13 cellular contexts compared by ENCODE assay signal in genomic region chr20:3696200-3696599, GRCh38. TPM values are rescaled to one million over a fixed set of nuclear protein-coding genes. Genes with fewer than 3 reads are reported as not detected.
A peak's percentile ranks its signal among the peaks of the same experiment; 100 is the strongest.
DNase-seq lines count a peak whose midpoint lies in the region; ATAC-seq and TF ChIP-seq lines count a peak whose summit lies in the region.
"Had no signal": no experiment of that assay in that cellular context is flagged by ENCODE, and none has a peak within 500 bp of the region (broad histone marks: within the 10 kb centered on the region; RNA-seq: fewer than 3 reads in every experiment).

No MANE protein-coding gene starts in this region.

- no peak overlapping the region for H3K27ac Mint-ChIP-seq in glutamatergic neuron (ENCODE audit: unreplicated experiment)
- no peak overlapping the region for H3K27ac Mint-ChIP-seq in activated T-cell treated with anti-CD3 and anti-CD28 coated beads, Interleukin-2, amount 50 U/mL, for 72 hours
- H3K27ac Mint-ChIP-seq: memory B cell had no signal

- TF ChIP-seq CTCF in AG04449 (IDR thresholded peaks at IDR 0.05; ENCODE audit: insufficient read depth, low read length, missing control alignments) (peak; percentile 24), GM12874 (IDR thresholded peaks at IDR 0.05; ENCODE audit: insufficient read depth, low read depth, low read length) (peak; percentile 46; the same call in 1 of the 2 replicates), RWPE2 (IDR thresholded peaks at IDR 0.05; ENCODE audit: poor library complexity, severe bottlenecking) (peak; percentile 23), glutamatergic neuron (IDR thresholded peaks at IDR 0.05; ENCODE audit: partially characterized antibody, unreplicated experiment) (peak; percentile 72)

- no peaks in the 10 kb centered on the region for H3K4me1 Mint-ChIP-seq in glutamatergic neuron (ENCODE audit: low read depth, unreplicated experiment)
- no peaks in the 10 kb centered on the region for H3K4me1 Mint-ChIP-seq in activated T-cell treated with anti-CD3 and anti-CD28 coated beads, Interleukin-2, amount 50 U/mL, for 72 hours (ENCODE audit: low read depth)
- H3K4me1 Mint-ChIP-seq: memory B cell had no signal

- no peaks in the 10 kb centered on the region for H3K9me3 ChIP-seq in RWPE2 (ENCODE audit: severe bottlenecking)
- H3K9me3 ChIP-seq: esophagus squamous epithelium had no signal

- H3K4me3 ChIP-seq in AG04449 (ENCODE audit: low read depth, low read length) (no peak overlapping the region), RWPE2 (ENCODE audit: severe bottlenecking) (no peak overlapping the region)
- H3K4me3 ChIP-seq: esophagus squamous epithelium had no signal

- no peaks in the 10 kb centered on the region for H3K36me3 ChIP-seq in RWPE2 (ENCODE audit: low read depth)
- H3K36me3 ChIP-seq: esophagus squamous epithelium had no signal

- no peaks in the 10 kb centered on the region for H3K36me3 Mint-ChIP-seq in glutamatergic neuron (ENCODE audit: unreplicated experiment)
- H3K36me3 Mint-ChIP-seq in activated T-cell treated with anti-CD3 and anti-CD28 coated beads, Interleukin-2, amount 50 U/mL, for 72 hours (ENCODE audit: insufficient read depth in 2 of 2), result no peaks in the 10 kb centered on the region
- H3K36me3 Mint-ChIP-seq: memory B cell had no signal

- H3K27me3 ChIP-seq in RWPE2 (ENCODE audit: insufficient read depth, poor library complexity, severe bottlenecking), result no peaks in the 10 kb centered on the region
- H3K27me3 ChIP-seq: esophagus squamous epithelium had no signal

- no peak for DNase-seq in AG04449 (ENCODE audit: low read depth, low spot score)
- DNase-seq in RWPE2 (ENCODE audit: low spot score), result no peak
- DNase-seq in glutamatergic neuron, result no peak
- DNase-seq in HEK293T (ENCODE audit: extremely low spot score), result no peak
- no peak for DNase-seq in activated T-cell treated with anti-CD3 and anti-CD28 coated beads, Interleukin-2, amount 50 U/mL, for 72 hours
- DNase-seq in NOMO-1 treated with DMSO at 0.1 percent for 48 hours (lab: John Stamatoyannopoulos, UW; ENCODE audit: unreplicated experiment), result no peak
- DNase-seq in anterior cingulate cortex (lab: John Stamatoyannopoulos, UW), result no peak
- DNase-seq: esophagus squamous epithelium, NCI-H1694 had no signal

- no peaks in the 10 kb centered on the region for H3K27me3 Mint-ChIP-seq in glutamatergic neuron (ENCODE audit: unreplicated experiment)
- no peaks in the 10 kb centered on the region for H3K27me3 Mint-ChIP-seq in activated T-cell treated with anti-CD3 and anti-CD28 coated beads, Interleukin-2, amount 50 U/mL, for 72 hours (ENCODE audit: low read depth)

- CTCF ChIA-PET in AG04449 (lab: Yijun Ruan, JAX), result interaction anchor here (27.2 to 43.4 kb wide), 2 partner anchors 9 to 12 kb away, joined by 1151 read pairs; partner anchors contain the start of genes ADAM33 and SIGLEC1
- CTCF ChIA-PET in HEK293T (lab: Yijun Ruan, JAX), result interaction anchor here (1.9 kb wide), 1 partner anchor 14 kb away, joined by 7 read pairs; no protein-coding TSS in a partner anchor

- no peaks in the 10 kb centered on the region for H3K4me1 ChIP-seq in RWPE2 (ENCODE audit: insufficient read depth, poor library complexity, severe bottlenecking)
- H3K4me1 ChIP-seq: esophagus squamous epithelium had no signal

- ATAC-seq in RWPE2 (ENCODE audit: low read depth), result no peak
- no peak for ATAC-seq in activated T-cell treated with anti-CD3 and anti-CD28 coated beads, Interleukin-2, amount 50 U/mL, for 72 hours (replicated peaks in 1 of 2)

- H3K9me3 Mint-ChIP-seq in glutamatergic neuron (ENCODE audit: unreplicated experiment), result peaks cover 2% of the 10 kb centered on the region
- no peaks in the 10 kb centered on the region for H3K9me3 Mint-ChIP-seq in activated T-cell treated with anti-CD3 and anti-CD28 coated beads, Interleukin-2, amount 50 U/mL, for 72 hours
- H3K9me3 Mint-ChIP-seq: memory B cell had no signal

- POLR2A ChIA-PET in AG04449 (lab: Yijun Ruan, JAX), result interaction anchor here (1.1 kb wide), 1 partner anchor 19 kb away, joined by 3 read pairs; no protein-coding TSS in a partner anchor
- POLR2A ChIA-PET in HEK293T (lab: Yijun Ruan, JAX), result no interaction called here

- no peak overlapping the region for H3K27ac ChIP-seq in RWPE2 (ENCODE audit: poor library complexity, severe bottlenecking)
- H3K27ac ChIP-seq: esophagus squamous epithelium had no signal

- H3K4me3 Mint-ChIP-seq in glutamatergic neuron (ENCODE audit: unreplicated experiment), result no peak overlapping the region
- no peak overlapping the region for H3K4me3 Mint-ChIP-seq in activated T-cell treated with anti-CD3 and anti-CD28 coated beads, Interleukin-2, amount 50 U/mL, for 72 hours
- H3K4me3 Mint-ChIP-seq: memory B cell had no signal

TF ChIP-seq in HEK293T, 16 proteins besides CTCF, POLR2A, EP300 and RAD21:
- TF ChIP-seq ZNF384 (IDR thresholded peaks at IDR 0.05) (no peak), FOXK2 (IDR thresholded peaks at IDR 0.05) (no peak), TARDBP (IDR thresholded peaks at IDR 0.05) (no peak), SUZ12 (IDR thresholded peaks at IDR 0.05) (no peak), CTBP1 (IDR thresholded peaks at IDR 0.05; ENCODE audit: borderline replicate concordance) (no peak), BHLHE40 (IDR thresholded peaks at IDR 0.05; ENCODE audit: borderline replicate concordance) (no peak), NFRKB (IDR thresholded peaks at IDR 0.05) (no peak), HDGF (IDR thresholded peaks at IDR 0.05; ENCODE audit: borderline replicate concordance) (no peak), ARNT (IDR thresholded peaks at IDR 0.05) (no peak), ELF4 (IDR thresholded peaks at IDR 0.05) (no peak), L3MBTL2 (conservative IDR thresholded peaks at IDR 0.05) (no peak), LEF1 (IDR thresholded peaks at IDR 0.05; ENCODE audit: borderline replicate concordance) (no peak), FOXA1 (IDR thresholded peaks at IDR 0.05) (no peak), SP1 (IDR thresholded peaks at IDR 0.05) (no peak), FOXM1 (IDR thresholded peaks at IDR 0.05; ENCODE audit: borderline replicate concordance) (no peak)
- TF ChIP-seq, protein P1, sequence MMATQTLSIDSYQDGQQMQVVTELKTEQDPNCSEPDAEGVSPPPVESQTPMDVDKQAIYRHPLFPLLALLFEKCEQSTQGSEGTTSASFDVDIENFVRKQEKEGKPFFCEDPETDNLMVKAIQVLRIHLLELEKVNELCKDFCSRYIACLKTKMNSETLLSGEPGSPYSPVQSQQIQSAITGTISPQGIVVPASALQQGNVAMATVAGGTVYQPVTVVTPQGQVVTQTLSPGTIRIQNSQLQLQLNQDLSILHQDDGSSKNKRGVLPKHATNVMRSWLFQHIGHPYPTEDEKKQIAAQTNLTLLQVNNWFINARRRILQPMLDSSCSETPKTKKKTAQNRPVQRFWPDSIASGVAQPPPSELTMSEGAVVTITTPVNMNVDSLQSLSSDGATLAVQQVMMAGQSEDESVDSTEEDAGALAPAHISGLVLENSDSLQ (IDR thresholded peaks at IDR 0.05), result no peak
TF ChIP-seq in HEK293T: peak in this region for 0.

RNA-seq across cellular contexts. Expression of gene ADAM33, which starts 14.4 kb away (rescaled TPM):
- total RNA-seq in glutamatergic neuron (ENCODE audit: unreplicated experiment), result 0.27 TPM
- not detected for total RNA-seq in activated T-cell treated with anti-CD3 and anti-CD28 coated beads, Interleukin-2, amount 50 U/mL, for 72 hours
- total RNA-seq: activated CD8-positive, alpha-beta memory T cell treated with anti-CD3 and anti-CD28 coated beads for 36 hours had no signal

RNA-seq across cellular contexts. Expression of gene SIGLEC1, which starts 16.2 kb away (rescaled TPM):
- not detected for total RNA-seq in glutamatergic neuron (ENCODE audit: unreplicated experiment)
- under 1 TPM in 1 of 2 donors, not detected in 1; 0.02 TPM for total RNA-seq in activated T-cell treated with anti-CD3 and anti-CD28 coated beads, Interleukin-2, amount 50 U/mL, for 72 hours
- total RNA-seq: activated CD8-positive, alpha-beta memory T cell treated with anti-CD3 and anti-CD28 coated beads for 36 hours had no signal

RNA-seq across cellular contexts. Expression of gene GFRA4, which starts 33.0 kb away (rescaled TPM):
- total RNA-seq in glutamatergic neuron (ENCODE audit: unreplicated experiment), result not detected
- total RNA-seq in activated T-cell treated with anti-CD3 and anti-CD28 coated beads, Interleukin-2, amount 50 U/mL, for 72 hours, result not detected
- total RNA-seq: activated CD8-positive, alpha-beta memory T cell treated with anti-CD3 and anti-CD28 coated beads for 36 hours; esophagus squamous epithelium; skeletal muscle tissue had no signal

RNA-seq across cellular contexts. Expression of gene HSPA12B, which starts 36.3 kb away (rescaled TPM):
- total RNA-seq in glutamatergic neuron (ENCODE audit: unreplicated experiment), result 0.44 TPM
- not detected for total RNA-seq in activated T-cell treated with anti-CD3 and anti-CD28 coated beads, Interleukin-2, amount 50 U/mL, for 72 hours
- total RNA-seq: activated CD8-positive, alpha-beta memory T cell treated with anti-CD3 and anti-CD28 coated beads for 36 hours had no signal
